In genomic region chr11:6395470-6396060, GRCh38 we compare ENCODE assay signal across 19 cellular contexts. TPM values are rescaled to one million over a fixed set of nuclear protein-coding genes. Genes with fewer than 3 reads are reported as not detected.
DNase-seq lines count a peak whose midpoint lies in the region; ATAC-seq and TF ChIP-seq lines count a peak whose summit lies in the region.
"Had no signal": no experiment of that assay in that cellular context is flagged by ENCODE, and none has a peak within 500 bp of the region (broad histone marks: within the 10 kb centered on the region; RNA-seq: fewer than 3 reads in every experiment).

No MANE protein-coding gene starts in this region.

- no peaks in the 10 kb centered on the region for H3K9me3 Mint-ChIP-seq in CD4-positive, CD25-positive, alpha-beta regulatory T cell
- H3K9me3 Mint-ChIP-seq: CD4-positive, alpha-beta memory T cell; H9 had no signal

- H3K27me3 Mint-ChIP-seq in CD4-positive, CD25-positive, alpha-beta regulatory T cell: no peaks in the 10 kb centered on the region
- H3K27me3 Mint-ChIP-seq: B cell; CD4-positive, alpha-beta memory T cell had no signal

- TF ChIP-seq POLR2A in Peyer's patch (IDR thresholded peaks at IDR 0.05): no peak

- H3K27ac ChIP-seq in CD4-positive, CD25-positive, alpha-beta regulatory T cell (ENCODE audit: insufficient read depth, low read length, poor library complexity, severe bottlenecking): no peak overlapping the region
- H3K27ac ChIP-seq in dorsolateral prefrontal cortex (peak overlapping the region in 55 of 59 donors; percentile 6 to 99 (median 67)), Peyer's patch (no peak overlapping the region)

- peaks cover 42% of the 10 kb centered on the region for H3K36me3 Mint-ChIP-seq in CD4-positive, CD25-positive, alpha-beta regulatory T cell

- no peak overlapping the region for H3K4me3 ChIP-seq in CD4-positive, CD25-positive, alpha-beta regulatory T cell (ENCODE audit: low read depth, low read length)
- H3K4me3 ChIP-seq in dorsolateral prefrontal cortex (no peak overlapping the region), Peyer's patch (no peak overlapping the region)

- intact Hi-C loops in dorsolateral prefrontal cortex (cut with DNase I): no loop called here

- H3K27ac Mint-ChIP-seq in CD4-positive, CD25-positive, alpha-beta regulatory T cell: peak overlapping the region; percentile 54 to 87 (median 79)
- H3K27ac Mint-ChIP-seq: B cell, H9 had no signal

- ATAC-seq in CD4-positive, CD25-positive, alpha-beta regulatory T cell (ENCODE audit: low read depth in 2 of 2): no peak
- ATAC-seq in GM21576 (IDR thresholded peaks at IDR 0.05; ENCODE audit: unreplicated experiment): no peak
- ATAC-seq: HepG2, PC-3 had no signal

- H3K4me1 Mint-ChIP-seq in CD4-positive, CD25-positive, alpha-beta regulatory T cell: peaks cover 21 to 95% (median 37%) of the 10 kb centered on the region in 4 donors

- H3K9me3 ChIP-seq in CD4-positive, CD25-positive, alpha-beta regulatory T cell (ENCODE audit: control insufficient read depth in 2 of 2, low read length in 2 of 2): no peaks in the 10 kb centered on the region
- no peaks in the 10 kb centered on the region for H3K9me3 ChIP-seq in Peyer's patch

- H3K36me3 ChIP-seq in CD4-positive, CD25-positive, alpha-beta regulatory T cell (ENCODE audit: control insufficient read depth, insufficient read depth, low read length): peaks cover 34% of the 10 kb centered on the region
- peaks cover 0 to 8% (median 0%) of the 10 kb centered on the region in 3 donors for H3K36me3 ChIP-seq in Peyer's patch

- peak overlapping the region in 1 of 4 donors; percentile 84 for H3K4me3 Mint-ChIP-seq in CD4-positive, CD25-positive, alpha-beta regulatory T cell
- H3K4me3 Mint-ChIP-seq: B cell, H9 had no signal

- in situ Hi-C loops in G401 (cut with HindIII; ENCODE audit: low sequenced_read_pairs): no loop called here

- peaks cover 35% of the 10 kb centered on the region for H3K4me1 ChIP-seq in CD4-positive, CD25-positive, alpha-beta regulatory T cell (ENCODE audit: control insufficient read depth, insufficient read depth, low read length, poor library complexity, severe bottlenecking)
- peaks cover 0 to 12% (median 5%) of the 10 kb centered on the region in 4 donors for H3K4me1 ChIP-seq in Peyer's patch

- DNase-seq in CD4-positive, CD25-positive, alpha-beta regulatory T cell: no peak
- DNase-seq in G401 (ENCODE audit: low spot score) (peak; percentile 4), dorsolateral prefrontal cortex (peak in 5 of 10 donors; percentile 60 to 78 (median 72)), occipital lobe (lab: John Stamatoyannopoulos, UW) (peak; percentile 39), Peyer's patch (no peak), A172 (ENCODE audit: low spot score) (no peak), DMS153 (lab: John Stamatoyannopoulos, UW) (no peak)
- DNase-seq: CD4-positive, alpha-beta memory T cell; H9; KG1; NCI-H1417 treated with DMSO at 0.1 percent for 48 hours; NCI-H1930; NCI-H345; NCI-H524 treated with DMSO at 0.1 percent for 48 hours; PC-3; SIG-M5 had no signal

- TF ChIP-seq CTCF in dorsolateral prefrontal cortex (IDR thresholded peaks at IDR 0.05 in 54 of 56, conservative IDR thresholded peaks at IDR 0.05 in 2 of 56; ENCODE audit: low read depth in 1 of 56, partially characterized antibody in 56 of 56) (no peak), Peyer's patch (IDR thresholded peaks at IDR 0.05) (no peak)

- no peaks in the 10 kb centered on the region for H3K27me3 ChIP-seq in CD4-positive, CD25-positive, alpha-beta regulatory T cell (ENCODE audit: control insufficient read depth, insufficient read depth, low read length)
- H3K27me3 ChIP-seq in dorsolateral prefrontal cortex (no peaks in the 10 kb centered on the region), Peyer's patch (no peaks in the 10 kb centered on the region)

RNA-seq across cellular contexts. Expression of gene SMPD1, which starts 5.3 kb away (rescaled TPM):
- 43.7 TPM for total RNA-seq in CD4-positive, CD25-positive, alpha-beta regulatory T cell
- polyA plus RNA-seq in CD4-positive, CD25-positive, alpha-beta regulatory T cell: 10 to 100 TPM; 11.4 to 15.7 (median 13.3) TPM
- 7.3 and 14.1 TPM in 2 replicates for total RNA-seq in G401 (2014; rRNA removed; shearing (Covaris generic))
- total RNA-seq in dorsolateral prefrontal cortex (10 to 100 TPM; 37.6 to 97.6 (median 53.8) TPM), occipital lobe (8.1 TPM), Peyer's patch (10 to 100 TPM; 11.6 to 78.3 (median 55.7) TPM)
- total RNA-seq in A172 (2014; rRNA removed; shearing (Covaris generic)): 140 and 147 TPM in 2 replicates

RNA-seq across cellular contexts. Expression of gene APBB1, which starts 23.3 kb away (rescaled TPM):
- 95.8 TPM for total RNA-seq in CD4-positive, CD25-positive, alpha-beta regulatory T cell
- polyA plus RNA-seq in CD4-positive, CD25-positive, alpha-beta regulatory T cell: 100 to 1,000 TPM in 3 of 4 donors, 10 to 100 TPM in 1; 89.0 to 134 (median 121) TPM
- total RNA-seq in G401 (2014; rRNA removed; shearing (Covaris generic)): 41.4 and 44.6 TPM in 2 replicates
- total RNA-seq in dorsolateral prefrontal cortex (100 to 1,000 TPM; 235 to 475 (median 368) TPM), occipital lobe (266 TPM), Peyer's patch (10 to 100 TPM in 3 of 4 donors, 1 to 10 TPM in 1; 9.8 to 31.4 (median 15.0) TPM)
- total RNA-seq in A172 (2014; rRNA removed; shearing (Covaris generic)): 58.4 and 63.3 TPM in 2 replicates

RNA-seq across cellular contexts. Expression of gene HPX, which starts 45.2 kb away (rescaled TPM):
- total RNA-seq in CD4-positive, CD25-positive, alpha-beta regulatory T cell: 1.5 TPM
- polyA plus RNA-seq in CD4-positive, CD25-positive, alpha-beta regulatory T cell: not detected
- total RNA-seq in G401 (2014; rRNA removed; shearing (Covaris generic)): not detected in 2 replicates
- total RNA-seq in dorsolateral prefrontal cortex: 10 to 100 TPM in 1 of 120 experiments, 1 to 10 TPM in 102, under 1 TPM in 13, not detected in 4; 0.59 to 18.6 (median 2.3) TPM
- total RNA-seq in occipital lobe: 2.3 TPM
- total RNA-seq in Peyer's patch: 10 to 100 TPM in 1 of 4 donors, 1 to 10 TPM in 2, not detected in 1; 2.2 to 10.1 (median 5.3) TPM
- 0.14 and 0.74 TPM in 2 replicates for total RNA-seq in A172 (2014; rRNA removed; shearing (Covaris generic))
- polyA plus RNA-seq: CD4-positive, alpha-beta memory T cell had no signal

Comparison
In these comparisons a context has a peak if more than half of its experiments do, and no peak if none do; other contexts are left out.
1. DNase-seq: peak in G401 (single experiment) and occipital lobe (single experiment); none in CD4-positive, CD25-positive, alpha-beta regulatory T cell (0 of 3), Peyer's patch (0 of 3), A172 (single experiment) and DMS153 (single experiment).
2. H3K27ac ChIP-seq: peak in dorsolateral prefrontal cortex (55 of 59); none in CD4-positive, CD25-positive, alpha-beta regulatory T cell (single experiment) and Peyer's patch (0 of 4).